In genomic region chrX:146144090-146144489, GRCh38 we compare ENCODE assay signal across 26 cellular contexts.
"Had no signal": no experiment of that assay in that cellular context is flagged by ENCODE, and none has a peak within 500 bp of the region (broad histone marks: within the 10 kb centered on the region; RNA-seq: fewer than 3 reads in every experiment).

No MANE protein-coding gene starts in this region.

- H3K27me3 ChIP-seq: esophagus muscularis mucosa, foreskin keratinocyte, gastroesophageal sphincter, heart left ventricle, hepatocyte, left lung had no signal

- H3K4me3 ChIP-seq: coronary artery, dorsolateral prefrontal cortex, esophagus muscularis mucosa, gastroesophageal sphincter, heart left ventricle, hepatocyte, left lung, lower lobe of right lung, mucosa of descending colon had no signal

- DNase-seq: dermis blood vessel endothelial cell; dorsolateral prefrontal cortex; effector CD4-positive, alpha-beta T cell; effector memory CD4-positive, alpha-beta T cell; foreskin keratinocyte; heart left ventricle; hypothalamus; immature natural killer cell; islet precursor cell; kidney; kidney glomerular epithelial cell; left colon; left lung; left ventricle myocardium superior; lower lobe of right lung; mesenchymal stem cell; mucosa of descending colon; naive B cell; naive thymus-derived CD8-positive, alpha-beta T cell had no signal

- H3K36me3 Mint-ChIP-seq: immature natural killer cell; mesothelial cell of epicardium; naive B cell; naive thymus-derived CD8-positive, alpha-beta T cell had no signal

- H3K9me3 ChIP-seq: esophagus muscularis mucosa, gastroesophageal sphincter, heart left ventricle, left lung, lower lobe of right lung, mucosa of descending colon had no signal

- H3K79me2 ChIP-seq: hepatocyte had no signal

- H3K4me1 Mint-ChIP-seq: immature natural killer cell; mesothelial cell of epicardium; naive B cell; naive thymus-derived CD8-positive, alpha-beta T cell had no signal

- H3K4me3 Mint-ChIP-seq: immature natural killer cell; mesothelial cell of epicardium; naive B cell; naive thymus-derived CD8-positive, alpha-beta T cell had no signal

- H3K36me3 ChIP-seq: esophagus muscularis mucosa, gastroesophageal sphincter, heart left ventricle, left lung, lower lobe of right lung had no signal

- ATAC-seq: foreskin keratinocyte; gastroesophageal sphincter; heart left ventricle; left colon; left lung; left ventricle myocardium superior; lower lobe of right lung; mucosa of descending colon; naive thymus-derived CD8-positive, alpha-beta T cell had no signal

- H3K4me2 ChIP-seq: hepatocyte had no signal

- H3K27me3 Mint-ChIP-seq: naive B cell; naive thymus-derived CD8-positive, alpha-beta T cell had no signal

- FAIRE-seq: endothelial cell of umbilical vein, frontal cortex, kidney had no signal

- H3K27ac ChIP-seq: coronary artery, dorsolateral prefrontal cortex, esophagus muscularis mucosa, foreskin keratinocyte, gastroesophageal sphincter, heart left ventricle, hepatocyte, left lung, lower lobe of right lung had no signal

- H3K4me1 ChIP-seq: esophagus muscularis mucosa, foreskin keratinocyte, gastroesophageal sphincter, heart left ventricle, left lung, lower lobe of right lung had no signal

- H3K27ac Mint-ChIP-seq: immature natural killer cell; mesothelial cell of epicardium; naive B cell; naive thymus-derived CD8-positive, alpha-beta T cell had no signal

- H2AFZ ChIP-seq: hepatocyte had no signal
